18 cellular contexts compared by ENCODE assay signal in genomic region chr18:8658858-8659485, GRCh38.
"Had no signal": no experiment of that assay in that cellular context is flagged by ENCODE, and none has a peak within 500 bp of the region (broad histone marks: within the 10 kb centered on the region; RNA-seq: fewer than 3 reads in every experiment).

No MANE protein-coding gene starts in this region.

- H3K9me3 Mint-ChIP-seq: activated CD4-positive, alpha-beta memory T cell treated with anti-CD3 and anti-CD28 coated beads, Interleukin-2, amount 10 ng/mL, durations not matched to agents 7 days and 5 days; activated naive CD8-positive, alpha-beta T cell treated with anti-CD3 and anti-CD28 coated beads for 36 hours; dendritic cell treated with granulocyte-macrophage colony-stimulating factor and Interleukin-4, amounts not matched to agents 40 ng/mL and 50 ng/mL, for 4 days; immature natural killer cell; stimulated activated effector memory CD8-positive, alpha-beta T cell treated with anti-CD3 and anti-CD28 coated beads, Interleukin-12 subunit alpha, Interleukin-12 subunit beta, amount 100 ng/mL, for 72 hours had no signal

- H3K4me1 Mint-ChIP-seq: stimulated activated effector memory CD8-positive, alpha-beta T cell treated with anti-CD3 and anti-CD28 coated beads, Interleukin-12 subunit alpha, Interleukin-12 subunit beta, amount 100 ng/mL, for 72 hours had no signal

- H3K4me3 Mint-ChIP-seq: activated CD4-positive, alpha-beta memory T cell treated with anti-CD3 and anti-CD28 coated beads, Interleukin-2, amount 10 ng/mL, durations not matched to agents 7 days and 5 days; activated CD8-positive, alpha-beta memory T cell treated with anti-CD3 and anti-CD28 coated beads, Interleukin-2, amount 10 ng/mL, durations not matched to agents 7 days and 5 days; activated naive CD8-positive, alpha-beta T cell treated with anti-CD3 and anti-CD28 coated beads for 36 hours; dendritic cell treated with granulocyte-macrophage colony-stimulating factor and Interleukin-4, amounts not matched to agents 40 ng/mL and 50 ng/mL, for 4 days; immature natural killer cell; stimulated activated effector memory CD8-positive, alpha-beta T cell treated with anti-CD3 and anti-CD28 coated beads, Interleukin-12 subunit alpha, Interleukin-12 subunit beta, amount 100 ng/mL, for 72 hours had no signal

- H3K36me3 Mint-ChIP-seq: activated CD8-positive, alpha-beta memory T cell treated with anti-CD3 and anti-CD28 coated beads, Interleukin-2, amount 10 ng/mL, durations not matched to agents 7 days and 5 days; activated naive CD8-positive, alpha-beta T cell treated with anti-CD3 and anti-CD28 coated beads for 36 hours; immature natural killer cell; stimulated activated effector memory CD8-positive, alpha-beta T cell treated with anti-CD3 and anti-CD28 coated beads, Interleukin-12 subunit alpha, Interleukin-12 subunit beta, amount 100 ng/mL, for 72 hours had no signal

- DNase-seq: activated CD4-positive, alpha-beta memory T cell treated with anti-CD3 and anti-CD28 coated beads, Interleukin-2, amount 10 ng/mL, durations not matched to agents 7 days and 5 days; activated CD4-positive, alpha-beta T cell treated with anti-CD3 and anti-CD28 coated beads for 48 hours; activated CD4-positive, CD25-positive, alpha-beta regulatory T cell; activated CD8-positive, alpha-beta memory T cell treated with anti-CD3 and anti-CD28 coated beads, Interleukin-2, amount 10 ng/mL, durations not matched to agents 7 days and 5 days; activated naive CD8-positive, alpha-beta T cell treated with anti-CD3 and anti-CD28 coated beads for 36 hours; amniotic stem cell; effector CD8-positive, alpha-beta T cell; immature natural killer cell; kidney glomerular epithelial cell; left ventricle myocardium inferior; mammary epithelial cell; sigmoid colon; stimulated activated CD4-positive, alpha-beta T cell treated with anti-CD3 and anti-CD28 coated beads, Interleukin-4, amount 100 ng/mL, for 24 hours; T-helper 9 cell; testis; upper lobe of right lung had no signal

- H3K27ac Mint-ChIP-seq: activated CD4-positive, alpha-beta memory T cell treated with anti-CD3 and anti-CD28 coated beads, Interleukin-2, amount 10 ng/mL, durations not matched to agents 7 days and 5 days; activated CD8-positive, alpha-beta memory T cell treated with anti-CD3 and anti-CD28 coated beads, Interleukin-2, amount 10 ng/mL, durations not matched to agents 7 days and 5 days; activated naive CD8-positive, alpha-beta T cell treated with anti-CD3 and anti-CD28 coated beads for 36 hours; dendritic cell treated with granulocyte-macrophage colony-stimulating factor and Interleukin-4, amounts not matched to agents 40 ng/mL and 50 ng/mL, for 4 days; immature natural killer cell; stimulated activated effector memory CD8-positive, alpha-beta T cell treated with anti-CD3 and anti-CD28 coated beads, Interleukin-12 subunit alpha, Interleukin-12 subunit beta, amount 100 ng/mL, for 72 hours had no signal
